16 cellular contexts compared by ENCODE assay signal in the genomic region with DNA sequence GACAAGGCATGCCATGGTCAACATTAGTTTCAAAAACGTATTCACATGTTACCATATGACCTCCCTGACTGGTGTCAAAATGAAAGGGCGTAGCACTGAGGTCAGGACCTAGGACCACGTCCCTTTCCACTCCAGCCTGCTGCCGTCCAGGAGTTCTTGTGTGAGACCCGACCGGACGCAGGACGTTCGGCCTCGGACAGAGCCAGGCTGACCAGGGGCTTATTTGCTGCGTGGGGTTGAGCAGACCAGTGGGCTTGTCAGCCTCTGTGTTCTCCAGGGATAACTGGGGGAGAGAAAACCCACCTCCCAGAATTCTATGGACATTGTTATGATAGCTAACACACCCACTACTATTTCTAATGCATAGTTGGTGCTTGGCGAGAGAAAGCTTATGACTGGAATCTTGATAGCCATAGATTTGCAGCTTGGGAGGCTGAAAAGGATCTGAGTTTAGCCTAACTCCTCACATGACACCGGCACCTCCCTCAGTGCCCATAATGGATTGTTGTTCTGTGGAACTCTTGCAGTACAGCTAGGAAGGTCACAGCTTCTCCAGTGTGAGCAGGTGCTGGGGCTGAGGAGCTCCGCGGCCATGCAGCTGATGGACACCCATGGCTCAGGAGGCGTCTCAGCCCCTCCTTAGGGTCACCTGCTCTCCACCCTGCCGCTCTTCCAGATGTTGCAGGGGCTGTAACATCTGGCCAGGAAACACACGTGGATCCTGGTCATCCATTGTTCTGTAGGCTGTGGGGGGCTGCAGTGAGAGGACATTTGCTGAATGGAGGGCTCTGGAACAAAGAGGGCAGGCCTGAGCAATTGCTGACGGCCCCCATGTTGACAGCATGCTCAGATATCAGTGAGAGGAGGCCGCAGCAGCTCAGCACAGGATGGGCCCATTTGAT.
DNase-seq lines count a peak whose midpoint lies in the region; ATAC-seq and TF ChIP-seq lines count a peak whose summit lies in the region.
"Had no signal": no experiment of that assay in that cellular context is flagged by ENCODE, and none has a peak within 500 bp of the region (broad histone marks: within the 10 kb centered on the region; RNA-seq: fewer than 3 reads in every experiment).

No MANE protein-coding gene starts in this region.

- no peak for TF ChIP-seq CTCF in ascending aorta (IDR thresholded peaks at IDR 0.05)

- intact Hi-C loops in posterior vena cava (cut with DNase I) (no loop called here), ascending aorta (cut with DNase I) (no loop called here)

- no peak overlapping the region for H3K4me3 ChIP-seq in ascending aorta
- H3K4me3 ChIP-seq: BLaER1 treated with 17β-estradiol and CSF1 and Interleukin-3, amounts not matched to agents 10 nM and 100 nM; GM12878 had no signal

- no peaks in the 10 kb centered on the region for H3K27me3 ChIP-seq in ascending aorta
- H3K27me3 ChIP-seq: BLaER1 treated with 17β-estradiol and CSF1 and Interleukin-3, amounts not matched to agents 10 nM and 100 nM had no signal

- H3K27ac ChIP-seq in ascending aorta = no peak overlapping the region
- H3K27ac ChIP-seq: BLaER1 treated with 17β-estradiol and CSF1 and Interleukin-3, amounts not matched to agents 10 nM and 100 nM; HL-60 had no signal

- H3K9me3 ChIP-seq in ascending aorta = no peaks in the 10 kb centered on the region
- H3K9me3 ChIP-seq: BLaER1 treated with 17β-estradiol and CSF1 and Interleukin-3, amounts not matched to agents 10 nM and 100 nM had no signal

- no peaks in the 10 kb centered on the region for H3K4me1 ChIP-seq in ascending aorta
- H3K4me1 ChIP-seq: BLaER1 treated with 17β-estradiol and CSF1 and Interleukin-3, amounts not matched to agents 10 nM and 100 nM had no signal

- no peak for ATAC-seq in left lobe of liver
- no peak for ATAC-seq in HG02610 (IDR thresholded peaks at IDR 0.05; ENCODE audit: unreplicated experiment)
- ATAC-seq: CD8-positive, alpha-beta T cell; GM12878 had no signal

- H3K36me3 ChIP-seq in ascending aorta = no peaks in the 10 kb centered on the region
- H3K36me3 ChIP-seq: BLaER1 treated with 17β-estradiol and CSF1 and Interleukin-3, amounts not matched to agents 10 nM and 100 nM had no signal

- peak; percentile 34 for DNase-seq in ecto neural progenitor cell (ENCODE audit: low spot score)
- DNase-seq in left lobe of liver (ENCODE audit: low spot score) = peak; percentile 23
- DNase-seq in posterior vena cava (ENCODE audit: low spot score) = peak; percentile 59
- DNase-seq in ureter (ENCODE audit: low spot score) = peak; percentile 19
- DNase-seq in activated CD8-positive, alpha-beta memory T cell treated with anti-CD3 and anti-CD28 coated beads, Interleukin-2, amount 50 U/mL, for 48 hours = no peak
- DNase-seq in ascending aorta (ENCODE audit: low spot score in 2 of 2) = no peak
- DNase-seq: Calu3; CD8-positive, alpha-beta T cell; DMS53; EL; GOT3; H9 had no signal

Comparison
In these comparisons a context has a peak if more than half of its experiments do, and no peak if none do; other contexts are left out.
1. DNase-seq: peak in ecto neural progenitor cell (single experiment), left lobe of liver (single experiment), posterior vena cava (single experiment) and ureter (single experiment); none in activated CD8-positive, alpha-beta memory T cell treated with anti-CD3 and anti-CD28 coated beads, Interleukin-2, amount 50 U/mL, for 48 hours (single experiment) and ascending aorta (0 of 2).